In the genomic region with DNA sequence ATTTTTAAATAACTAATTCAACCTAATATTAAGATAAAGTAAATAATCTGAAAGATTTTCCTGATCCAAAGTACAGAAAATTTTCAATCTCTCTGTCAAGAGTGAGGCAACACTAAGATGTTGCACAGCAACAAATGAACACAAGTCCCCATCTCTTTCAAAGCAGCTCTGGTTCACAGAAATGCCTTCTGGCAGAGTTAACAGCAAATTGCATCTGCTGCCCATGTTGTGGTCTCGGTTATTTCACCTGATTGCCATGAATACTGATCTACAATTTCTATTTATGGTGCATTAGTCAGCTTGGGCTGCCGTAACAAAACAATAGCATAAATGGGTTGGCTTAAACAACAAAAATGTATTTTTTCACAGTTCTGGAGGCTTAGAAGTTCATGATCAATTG, we compare ENCODE assay signal across 17 cellular contexts.
"Had no signal": no experiment of that assay in that cellular context is flagged by ENCODE, and none has a peak within 500 bp of the region (broad histone marks: within the 10 kb centered on the region; RNA-seq: fewer than 3 reads in every experiment).

No MANE protein-coding gene starts in this region.

- H3K9me3 ChIP-seq: colonic mucosa, lower lobe of right lung, neutrophil, right lobe of liver had no signal

- H3K4me3 ChIP-seq: colonic mucosa, lower lobe of right lung, right lobe of liver, suprapubic skin, upper lobe of left lung had no signal

- H3K27me3 Mint-ChIP-seq: activated CD8-positive, alpha-beta memory T cell treated with anti-CD3 and anti-CD28 coated beads, Interleukin-2, amount 10 ng/mL, durations not matched to agents 7 days and 5 days; activated naive CD8-positive, alpha-beta T cell treated with anti-CD3 and anti-CD28 coated beads for 36 hours; naive thymus-derived CD4-positive, alpha-beta T cell had no signal

- H3K27ac ChIP-seq: colonic mucosa, lower lobe of right lung, neutrophil, right lobe of liver, suprapubic skin, upper lobe of left lung had no signal

- H3K36me3 Mint-ChIP-seq: activated CD8-positive, alpha-beta memory T cell treated with anti-CD3 and anti-CD28 coated beads, Interleukin-2, amount 10 ng/mL, durations not matched to agents 7 days and 5 days; activated naive CD8-positive, alpha-beta T cell treated with anti-CD3 and anti-CD28 coated beads for 36 hours; naive thymus-derived CD4-positive, alpha-beta T cell had no signal

- H3K27ac Mint-ChIP-seq: activated CD8-positive, alpha-beta memory T cell treated with anti-CD3 and anti-CD28 coated beads, Interleukin-2, amount 10 ng/mL, durations not matched to agents 7 days and 5 days; activated naive CD8-positive, alpha-beta T cell treated with anti-CD3 and anti-CD28 coated beads for 36 hours; naive thymus-derived CD4-positive, alpha-beta T cell had no signal

- DNase-seq: activated CD4-positive, alpha-beta T cell treated with anti-CD3 and anti-CD28 coated beads, Interleukin-2, amount 50 U/mL, for 4 hours; activated CD8-positive, alpha-beta memory T cell treated with anti-CD3 and anti-CD28 coated beads, Interleukin-2, amount 10 ng/mL, durations not matched to agents 7 days and 5 days; activated gamma-delta T cell; activated naive CD8-positive, alpha-beta T cell treated with anti-CD3 and anti-CD28 coated beads for 36 hours; activated T-cell treated with anti-CD3 and anti-CD28 coated beads, Interleukin-2, amount 50 U/mL, for 4 hours; aorta; caudate nucleus; colonic mucosa; glutamatergic neuron; lower lobe of right lung; naive thymus-derived CD4-positive, alpha-beta T cell; right lobe of liver; stimulated activated CD4-positive, alpha-beta T cell treated with anti-CD3 and anti-CD28 coated beads, Interleukin-2, amount 100 ng/mL, for 24 hours; stimulated activated naive CD4-positive, alpha-beta T cell; upper lobe of left lung had no signal

- H3K4me3 Mint-ChIP-seq: activated CD8-positive, alpha-beta memory T cell treated with anti-CD3 and anti-CD28 coated beads, Interleukin-2, amount 10 ng/mL, durations not matched to agents 7 days and 5 days; activated naive CD8-positive, alpha-beta T cell treated with anti-CD3 and anti-CD28 coated beads for 36 hours; activated T-cell treated with anti-CD3 and anti-CD28 coated beads, Interleukin-2, amount 50 U/mL, for 4 hours; naive thymus-derived CD4-positive, alpha-beta T cell had no signal

- H3K4me1 Mint-ChIP-seq: activated CD8-positive, alpha-beta memory T cell treated with anti-CD3 and anti-CD28 coated beads, Interleukin-2, amount 10 ng/mL, durations not matched to agents 7 days and 5 days; activated naive CD8-positive, alpha-beta T cell treated with anti-CD3 and anti-CD28 coated beads for 36 hours; naive thymus-derived CD4-positive, alpha-beta T cell had no signal

- H3K27me3 ChIP-seq: colonic mucosa, neutrophil, right lobe of liver, suprapubic skin, upper lobe of left lung had no signal

- H3K36me3 ChIP-seq: colonic mucosa, lower lobe of right lung, neutrophil, right lobe of liver, suprapubic skin, upper lobe of left lung had no signal
